30 cellular contexts compared by ENCODE assay signal in the genomic region with DNA sequence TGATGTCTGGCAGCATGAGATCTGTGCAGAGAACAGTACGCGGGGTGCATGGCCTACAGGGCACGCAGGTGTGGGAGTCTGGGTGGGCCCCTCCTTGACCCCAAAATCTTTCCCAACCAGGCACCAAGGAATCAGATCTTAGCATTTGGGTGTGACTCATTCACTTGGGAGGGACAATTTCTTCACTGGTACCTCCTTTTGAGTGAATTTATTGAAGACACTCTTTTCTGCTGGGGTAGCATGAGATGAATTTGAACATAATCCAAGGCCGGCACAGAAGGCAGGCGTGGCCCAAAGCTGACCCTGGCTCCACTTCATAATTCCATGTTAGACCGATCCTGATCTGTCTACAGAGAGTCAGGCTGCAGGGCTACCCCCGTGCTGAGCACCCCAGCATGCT.
"Had no signal": no experiment of that assay in that cellular context is flagged by ENCODE, and none has a peak within 500 bp of the region (broad histone marks: within the 10 kb centered on the region; RNA-seq: fewer than 3 reads in every experiment).

No MANE protein-coding gene starts in this region.

- H3K9me3 Mint-ChIP-seq: natural killer cell; stimulated activated effector memory CD8-positive, alpha-beta T cell treated with anti-CD3 and anti-CD28 coated beads, Interleukin-12 subunit alpha, Interleukin-12 subunit beta, amount 100 ng/mL, for 72 hours had no signal

- H2AFZ ChIP-seq: neural progenitor cell had no signal

- H3K9me3 ChIP-seq: lower lobe of right lung, pancreas, prostate gland, suprapubic skin, thoracic aorta, tibial artery, upper lobe of right lung had no signal

- H3K36me3 Mint-ChIP-seq: mesothelial cell of epicardium; naive B cell; natural killer cell; neural progenitor cell; stimulated activated effector memory CD8-positive, alpha-beta T cell treated with anti-CD3 and anti-CD28 coated beads, Interleukin-12 subunit alpha, Interleukin-12 subunit beta, amount 100 ng/mL, for 72 hours had no signal

- H3K27ac ChIP-seq: left lung, lower lobe of right lung, neural progenitor cell, pancreas, prostate gland, suprapubic skin, thoracic aorta, tibial artery, upper lobe of right lung had no signal

- H3K27me3 Mint-ChIP-seq: naive B cell; stimulated activated naive CD8-positive, alpha-beta T cell treated with anti-CD3 and anti-CD28 coated beads, Interleukin-15, Interleukin-2, amounts not matched to agents 100 ng/mL and 50 ng/mL, for 24 hours had no signal

- H3K4me1 ChIP-seq: prostate gland had no signal

- H3K4me1 Mint-ChIP-seq: natural killer cell had no signal

- H3K4me3 ChIP-seq: left lung, lower lobe of right lung, neural progenitor cell, pancreas, prostate gland, spleen, suprapubic skin, thoracic aorta, tibial artery, upper lobe of right lung had no signal

- H3K9ac ChIP-seq: neural progenitor cell had no signal

- DNase-seq: hypothalamus; immature natural killer cell; kidney; left colon; left lung; lower lobe of right lung; mammary epithelial cell; mesendoderm; naive B cell; natural killer cell; nephron progenitor cell; pancreas; posterior cingulate gyrus; retina; right cardiac atrium; small intestine; spleen; stimulated activated CD4-positive, alpha-beta T cell treated with anti-CD3 and anti-CD28 coated beads, Interleukin-4, amount 100 ng/mL, for 24 hours; stimulated activated naive CD4-positive, alpha-beta T cell; tibial artery; trophoblast cell; upper lobe of right lung had no signal

- H3K36me3 ChIP-seq: left lung, lower lobe of right lung, neural progenitor cell, pancreas, prostate gland, spleen, suprapubic skin, thoracic aorta, tibial artery, upper lobe of right lung had no signal

- H3K4me3 Mint-ChIP-seq: immature natural killer cell; mesothelial cell of epicardium; natural killer cell; nephron progenitor cell; neural progenitor cell; stimulated activated effector memory CD8-positive, alpha-beta T cell treated with anti-CD3 and anti-CD28 coated beads, Interleukin-12 subunit alpha, Interleukin-12 subunit beta, amount 100 ng/mL, for 72 hours; stimulated activated naive CD8-positive, alpha-beta T cell treated with anti-CD3 and anti-CD28 coated beads, Interleukin-15, Interleukin-2, amounts not matched to agents 100 ng/mL and 50 ng/mL, for 24 hours had no signal

- H3K27ac Mint-ChIP-seq: immature natural killer cell; mesothelial cell of epicardium; natural killer cell; nephron progenitor cell; neural progenitor cell; stimulated activated effector memory CD8-positive, alpha-beta T cell treated with anti-CD3 and anti-CD28 coated beads, Interleukin-12 subunit alpha, Interleukin-12 subunit beta, amount 100 ng/mL, for 72 hours; stimulated activated naive CD8-positive, alpha-beta T cell treated with anti-CD3 and anti-CD28 coated beads, Interleukin-15, Interleukin-2, amounts not matched to agents 100 ng/mL and 50 ng/mL, for 24 hours had no signal

- H3K4me2 ChIP-seq: neural progenitor cell had no signal

- ATAC-seq: left colon; left lung; lower lobe of right lung; natural killer cell; pancreas; right cardiac atrium; sciatic nerve; stimulated activated effector memory CD8-positive, alpha-beta T cell treated with anti-CD3 and anti-CD28 coated beads, Interleukin-12 subunit alpha, Interleukin-12 subunit beta, amount 100 ng/mL, for 72 hours; upper lobe of right lung had no signal

- H3K27me3 ChIP-seq: left lung, neural progenitor cell, pancreas, spleen, suprapubic skin, tibial artery, upper lobe of right lung had no signal
